22 cellular contexts compared by ENCODE assay signal in genomic region chrX:129188223-129188622, GRCh38.
"Had no signal": no experiment of that assay in that cellular context is flagged by ENCODE, and none has a peak within 500 bp of the region (broad histone marks: within the 10 kb centered on the region; RNA-seq: fewer than 3 reads in every experiment).

No MANE protein-coding gene starts in this region.

- H3K9me3 ChIP-seq: body of pancreas, left lung, pancreas, upper lobe of left lung had no signal

- H3K36me3 Mint-ChIP-seq: activated CD4-positive, alpha-beta memory T cell treated with anti-CD3 and anti-CD28 coated beads for 36 hours; activated naive CD4-positive, alpha-beta T cell treated with anti-CD3 and anti-CD28 coated beads, Interleukin-2, amount 50 U/mL, for 24 hours had no signal

- H3K4me3 Mint-ChIP-seq: activated CD4-positive, alpha-beta memory T cell treated with anti-CD3 and anti-CD28 coated beads for 36 hours; activated naive CD4-positive, alpha-beta T cell treated with anti-CD3 and anti-CD28 coated beads, Interleukin-2, amount 50 U/mL, for 24 hours; activated T-helper 1 cell treated with anti-CD3 and anti-CD28 coated beads, Interleukin-12 subunit alpha, Interleukin-12 subunit beta, Interleukin-2, Interleukin-4 antibody, amounts not matched to agents 30 ng/mL and 10 ng/mL and 1 ng/mL, durations not matched to agents 14 hours and 24 hours and 36 hours; nephron had no signal

- DNase-seq: activated CD4-positive, alpha-beta memory T cell treated with anti-CD3 and anti-CD28 coated beads for 36 hours; activated CD4-positive, alpha-beta T cell treated with anti-CD3 and anti-CD28 coated beads for 4 hours; activated CD4-positive, CD25-positive, alpha-beta regulatory T cell; activated gamma-delta T cell; activated T-cell treated with anti-CD3 and anti-CD28 coated beads for 4 hours; anterior cingulate cortex; body of pancreas; cortex of kidney; kidney glomerular epithelial cell; left lung; pancreas; right cardiac atrium; stimulated activated CD4-positive, alpha-beta T cell treated with anti-CD3 and anti-CD28 coated beads, Interleukin-4, amount 100 ng/mL, for 24 hours; stimulated activated naive CD4-positive, alpha-beta T cell treated with Interleukin-2 at 50 U/mL for 16 hours; T-helper 9 cell; upper lobe of left lung had no signal

- H3K4me1 ChIP-seq: body of pancreas, left lung, pancreas, upper lobe of left lung had no signal

- H3K36me3 ChIP-seq: cardiac muscle cell, left lung, pancreas, upper lobe of left lung had no signal

- H3K9me3 Mint-ChIP-seq: activated CD4-positive, alpha-beta memory T cell treated with anti-CD3 and anti-CD28 coated beads for 36 hours; activated naive CD4-positive, alpha-beta T cell treated with anti-CD3 and anti-CD28 coated beads, Interleukin-2, amount 50 U/mL, for 24 hours; activated T-helper 1 cell treated with anti-CD3 and anti-CD28 coated beads, Interleukin-12 subunit alpha, Interleukin-12 subunit beta, Interleukin-2, Interleukin-4 antibody, amounts not matched to agents 30 ng/mL and 10 ng/mL and 1 ng/mL, durations not matched to agents 14 hours and 24 hours and 36 hours; nephron had no signal

- H3K27me3 Mint-ChIP-seq: activated CD4-positive, alpha-beta memory T cell treated with anti-CD3 and anti-CD28 coated beads for 36 hours; activated naive CD4-positive, alpha-beta T cell treated with anti-CD3 and anti-CD28 coated beads, Interleukin-2, amount 50 U/mL, for 24 hours had no signal

- H3K4me1 Mint-ChIP-seq: activated naive CD4-positive, alpha-beta T cell treated with anti-CD3 and anti-CD28 coated beads, Interleukin-2, amount 50 U/mL, for 24 hours had no signal

- H3K4me3 ChIP-seq: body of pancreas, cardiac muscle cell, left lung, lung, pancreas, upper lobe of left lung had no signal

- H3K27ac ChIP-seq: body of pancreas, cardiac muscle cell, epithelial cell of prostate, left lung, pancreas, upper lobe of left lung had no signal

- H3K27me3 ChIP-seq: body of pancreas, cardiac muscle cell, left lung, pancreas, upper lobe of left lung had no signal

- H3K27ac Mint-ChIP-seq: activated CD4-positive, alpha-beta memory T cell treated with anti-CD3 and anti-CD28 coated beads for 36 hours; activated naive CD4-positive, alpha-beta T cell treated with anti-CD3 and anti-CD28 coated beads, Interleukin-2, amount 50 U/mL, for 24 hours; activated T-helper 1 cell treated with anti-CD3 and anti-CD28 coated beads, Interleukin-12 subunit alpha, Interleukin-12 subunit beta, Interleukin-2, Interleukin-4 antibody, amounts not matched to agents 30 ng/mL and 10 ng/mL and 1 ng/mL, durations not matched to agents 14 hours and 24 hours and 36 hours; nephron had no signal
